In genomic region chr3:126488205-126488604, GRCh38 we compare ENCODE assay signal across 26 cellular contexts. TPM values are rescaled to one million over a fixed set of nuclear protein-coding genes. Genes with fewer than 3 reads are reported as not detected.
DNase-seq lines count a peak whose midpoint lies in the region; ATAC-seq and TF ChIP-seq lines count a peak whose summit lies in the region.
"Had no signal": no experiment of that assay in that cellular context is flagged by ENCODE, and none has a peak within 500 bp of the region (broad histone marks: within the 10 kb centered on the region; RNA-seq: fewer than 3 reads in every experiment).

No MANE protein-coding gene starts in this region.

- peak overlapping the region; percentile 64 for H2BK12ac ChIP-seq in neuronal stem cell (ENCODE audit: low read length)

- no peaks in the 10 kb centered on the region for H3K79me2 ChIP-seq in Loucy (ENCODE audit: insufficient read depth, low read length)

- no peaks in the 10 kb centered on the region for H3F3A ChIP-seq in Loucy (ENCODE audit: low read depth)

- H3K4me1 Mint-ChIP-seq in effector memory CD8-positive, alpha-beta T cell (ENCODE audit: low read depth in 2 of 2) = peaks cover 5 to 10% of the 10 kb centered on the region in 2 donors
- H3K4me1 Mint-ChIP-seq in glutamatergic neuron (ENCODE audit: low read depth, unreplicated experiment) = peaks cover 29% of the 10 kb centered on the region
- H3K4me1 Mint-ChIP-seq: stimulated activated memory B cell treated with anti-CD40 and anti-IgM and Interleukin-4, amounts not matched to agents 10 μg/mL and 1 μg/mL and 100 μg/mL, for 72 hours had no signal

- no peak overlapping the region for H3K4me3 Mint-ChIP-seq in effector memory CD8-positive, alpha-beta T cell
- no peak overlapping the region for H3K4me3 Mint-ChIP-seq in glutamatergic neuron (ENCODE audit: unreplicated experiment)
- H3K4me3 Mint-ChIP-seq: activated CD8-positive, alpha-beta T cell treated with anti-CD3 and anti-CD28 coated beads for 36 hours; activated naive CD8-positive, alpha-beta T cell treated with anti-CD3 and anti-CD28 coated beads, Interleukin-2, amount 10 ng/mL, durations not matched to agents 7 days and 5 days; central memory CD8-positive, alpha-beta T cell; stimulated activated memory B cell treated with anti-CD40 and anti-IgM and Interleukin-4, amounts not matched to agents 10 μg/mL and 1 μg/mL and 100 μg/mL, for 72 hours had no signal

- H2BK15ac ChIP-seq in neuronal stem cell (ENCODE audit: low read length) = peak overlapping the region; percentile 8

- H4K91ac ChIP-seq in neuronal stem cell (ENCODE audit: low read depth, low read length, poor library complexity) = no peak overlapping the region

- H2AK5ac ChIP-seq in neuronal stem cell (ENCODE audit: low read depth, low read length) = peak overlapping the region; percentile 47

- H3K27me3 Mint-ChIP-seq in effector memory CD8-positive, alpha-beta T cell = no peaks in the 10 kb centered on the region
- peaks cover 2% of the 10 kb centered on the region for H3K27me3 Mint-ChIP-seq in glutamatergic neuron (ENCODE audit: unreplicated experiment)
- H3K27me3 Mint-ChIP-seq: activated CD8-positive, alpha-beta T cell treated with anti-CD3 and anti-CD28 coated beads for 36 hours; activated naive CD8-positive, alpha-beta T cell treated with anti-CD3 and anti-CD28 coated beads, Interleukin-2, amount 10 ng/mL, durations not matched to agents 7 days and 5 days; central memory CD8-positive, alpha-beta T cell; stimulated activated memory B cell treated with anti-CD40 and anti-IgM and Interleukin-4, amounts not matched to agents 10 μg/mL and 1 μg/mL and 100 μg/mL, for 72 hours had no signal

- no peak overlapping the region for H3K27ac ChIP-seq in neuronal stem cell (replicated peaks; ENCODE audit: low read length)
- H3K27ac ChIP-seq: suprapubic skin had no signal

- H3K9me3 ChIP-seq in Loucy (ENCODE audit: insufficient read depth, low read depth, low read length) = no peaks in the 10 kb centered on the region
- no peaks in the 10 kb centered on the region for H3K9me3 ChIP-seq in neuronal stem cell (replicated peaks in 1 of 2; ENCODE audit: control insufficient read depth in 2 of 2, insufficient read depth in 1 of 2, low read depth in 1 of 2, low read length in 2 of 2)
- H3K9me3 ChIP-seq: heart left ventricle, suprapubic skin had no signal

- H2AFZ ChIP-seq in Loucy (ENCODE audit: low read length) = no peak overlapping the region
- H2AFZ ChIP-seq in neuronal stem cell (ENCODE audit: low read length) = no peak overlapping the region

- H3K4me3 ChIP-seq in Loucy (ENCODE audit: low read length, poor library complexity, severe bottlenecking) = peak overlapping the region; percentile 55
- H3K4me3 ChIP-seq in WI38 (ENCODE audit: low read depth, low read length) = no peak overlapping the region
- peak overlapping the region in 1 of 2 donors; percentile 14 for H3K4me3 ChIP-seq in neuronal stem cell (ENCODE audit: low read length in 2 of 2)
- H3K4me3 ChIP-seq: heart left ventricle, suprapubic skin had no signal

- peak; percentile 41 for DNase-seq in DMS 273 (lab: John Stamatoyannopoulos, UW; ENCODE audit: unreplicated experiment)
- no peak for DNase-seq in DMS 273 treated with DMSO at 0.1 percent for 48 hours (lab: John Stamatoyannopoulos, UW)
- DNase-seq in neuronal stem cell (ENCODE audit: low spot score) = no peak
- DNase-seq in amniotic stem cell (lab: John Stamatoyannopoulos, UW) = no peak
- DNase-seq in effector memory CD8-positive, alpha-beta T cell = no peak
- no peak for DNase-seq in glutamatergic neuron
- DNase-seq: 8988T; activated CD8-positive, alpha-beta T cell treated with anti-CD3 and anti-CD28 coated beads for 36 hours; activated naive CD8-positive, alpha-beta T cell treated with anti-CD3 and anti-CD28 coated beads, Interleukin-2, amount 10 ng/mL, durations not matched to agents 7 days and 5 days; DMS79 treated with DMSO at 0.1 percent for 48 hours; mesenchymal stem cell; NCI-H146; NCI-H526; stimulated activated CD4-positive, alpha-beta T cell treated with anti-CD3 and anti-CD28 coated beads, Interleukin-2, amount 100 ng/mL, for 48 hours had no signal

- H3K9me3 Mint-ChIP-seq in effector memory CD8-positive, alpha-beta T cell = no peaks in the 10 kb centered on the region
- H3K9me3 Mint-ChIP-seq in glutamatergic neuron (ENCODE audit: unreplicated experiment) = peaks cover 1% of the 10 kb centered on the region
- H3K9me3 Mint-ChIP-seq: activated CD8-positive, alpha-beta T cell treated with anti-CD3 and anti-CD28 coated beads for 36 hours; activated naive CD8-positive, alpha-beta T cell treated with anti-CD3 and anti-CD28 coated beads, Interleukin-2, amount 10 ng/mL, durations not matched to agents 7 days and 5 days; central memory CD8-positive, alpha-beta T cell; stimulated activated memory B cell treated with anti-CD40 and anti-IgM and Interleukin-4, amounts not matched to agents 10 μg/mL and 1 μg/mL and 100 μg/mL, for 72 hours had no signal

- H3K36me3 ChIP-seq in Loucy (ENCODE audit: insufficient read depth, low read length) (no peaks in the 10 kb centered on the region), neuronal stem cell (replicated peaks in 1 of 2; ENCODE audit: control insufficient read depth in 2 of 2, insufficient read depth in 2 of 2, low read length in 2 of 2) (no peaks in the 10 kb centered on the region)
- H3K36me3 ChIP-seq: heart left ventricle, suprapubic skin had no signal

- no peak overlapping the region for H3K4ac ChIP-seq in neuronal stem cell (ENCODE audit: low read length)

- no peak overlapping the region for H3K27ac Mint-ChIP-seq in effector memory CD8-positive, alpha-beta T cell
- H3K27ac Mint-ChIP-seq in glutamatergic neuron (ENCODE audit: unreplicated experiment) = no peak overlapping the region
- H3K27ac Mint-ChIP-seq: activated CD8-positive, alpha-beta T cell treated with anti-CD3 and anti-CD28 coated beads for 36 hours; stimulated activated memory B cell treated with anti-CD40 and anti-IgM and Interleukin-4, amounts not matched to agents 10 μg/mL and 1 μg/mL and 100 μg/mL, for 72 hours had no signal

- H3K4me1 ChIP-seq in Loucy (ENCODE audit: insufficient read depth, low read length, poor library complexity, severe bottlenecking) (peaks cover 56% of the 10 kb centered on the region), neuronal stem cell (ENCODE audit: control insufficient read depth in 2 of 2, insufficient read depth in 1 of 2, low read depth in 1 of 2, low read length in 2 of 2) (peaks cover 0 to 13% of the 10 kb centered on the region in 2 donors)

- no peaks in the 10 kb centered on the region for H3K79me1 ChIP-seq in neuronal stem cell (ENCODE audit: low read depth, low read length)

- no peaks in the 10 kb centered on the region for H4K20me1 ChIP-seq in Loucy (ENCODE audit: insufficient read depth, low read length, poor library complexity, severe bottlenecking)

- H3K4me2 ChIP-seq in Loucy (ENCODE audit: low read depth, low read length, poor library complexity, severe bottlenecking) (peak overlapping the region; percentile 75), neuronal stem cell (ENCODE audit: insufficient read depth, low read length, poor library complexity, severe bottlenecking) (no peak overlapping the region)

- TF ChIP-seq CTCF in Loucy (conservative IDR thresholded peaks at IDR 0.05; ENCODE audit: low read length) (peak; percentile 44), WI38 (IDR thresholded peaks at IDR 0.05; ENCODE audit: low read depth, low read length) (0 out of 2 replicates have a peak, but pooled peaks have one; percentile 5), glutamatergic neuron (IDR thresholded peaks at IDR 0.05; ENCODE audit: partially characterized antibody, unreplicated experiment) (no peak)

- H3K36me3 Mint-ChIP-seq in effector memory CD8-positive, alpha-beta T cell (ENCODE audit: insufficient read depth) = peaks cover 5% of the 10 kb centered on the region
- H3K36me3 Mint-ChIP-seq in glutamatergic neuron (ENCODE audit: unreplicated experiment) = no peaks in the 10 kb centered on the region
- H3K36me3 Mint-ChIP-seq: activated naive CD8-positive, alpha-beta T cell treated with anti-CD3 and anti-CD28 coated beads, Interleukin-2, amount 10 ng/mL, durations not matched to agents 7 days and 5 days; stimulated activated memory B cell treated with anti-CD40 and anti-IgM and Interleukin-4, amounts not matched to agents 10 μg/mL and 1 μg/mL and 100 μg/mL, for 72 hours had no signal

- H3K9ac ChIP-seq in Loucy (ENCODE audit: low read depth, low read length, poor library complexity, severe bottlenecking) (peak overlapping the region; percentile 77), neuronal stem cell (ENCODE audit: low read depth, low read length, poor library complexity) (no peak overlapping the region)

- peak overlapping the region; percentile 73 for H3K18ac ChIP-seq in neuronal stem cell (ENCODE audit: low read length)

- no peak overlapping the region for H2BK120ac ChIP-seq in neuronal stem cell (ENCODE audit: low read depth, low read length)

- H3K27me3 ChIP-seq in Loucy (ENCODE audit: insufficient read depth, low read length, poor library complexity, severe bottlenecking) = no peaks in the 10 kb centered on the region
- peaks cover 0 to 33% (median 0%) of the 10 kb centered on the region in 3 experiments for H3K27me3 ChIP-seq in neuronal stem cell (ENCODE audit: control insufficient read depth in 3 of 3, insufficient read depth in 3 of 3, low read depth in 1 of 3, low read length in 3 of 3)
- H3K27me3 ChIP-seq: heart left ventricle, suprapubic skin had no signal

- WGBS in neuronal stem cell (ENCODE audit: extremely low coverage in 2 of 2, insufficient read length in 2 of 2, insufficient replicate concordance in 1 of 2), 2 donors = no CpG with 5 or more reads among the region's 14 CpGs

- H3K14ac ChIP-seq in neuronal stem cell (ENCODE audit: low read length) = peak overlapping the region; percentile 72

- H4K8ac ChIP-seq in neuronal stem cell (ENCODE audit: low read depth, low read length) = no peak overlapping the region

- no peak for ATAC-seq in effector memory CD8-positive, alpha-beta T cell (replicated peaks)
- ATAC-seq: activated CD8-positive, alpha-beta T cell treated with anti-CD3 and anti-CD28 coated beads for 36 hours; heart left ventricle; stimulated activated memory B cell treated with anti-CD40 and anti-IgM and Interleukin-4, amounts not matched to agents 10 μg/mL and 1 μg/mL and 100 μg/mL, for 72 hours had no signal

- no peaks in the 10 kb centered on the region for H3K9me2 ChIP-seq in Loucy (replicated peaks; ENCODE audit: low read depth, low read length)

- no peak overlapping the region for H2BK5ac ChIP-seq in neuronal stem cell (ENCODE audit: low read length)

- no peak overlapping the region for H3K23ac ChIP-seq in neuronal stem cell (ENCODE audit: low read depth, low read length, poor library complexity)

RNA-seq across cellular contexts. Expression of gene ZXDC, which starts 12.5 kb away (rescaled TPM):
- 9.3 TPM for polyA plus RNA-seq in neuronal stem cell (2013, experiment 1 of 2)
- 9.8 TPM for polyA plus RNA-seq in neuronal stem cell (2013, experiment 2 of 2)
- 39.5 TPM for total RNA-seq in glutamatergic neuron (ENCODE audit: unreplicated experiment)

RNA-seq across cellular contexts. Expression of gene UROC1, which starts 29.4 kb away (rescaled TPM):
- polyA plus RNA-seq in neuronal stem cell (2013, experiment 1 of 2) = not detected
- polyA plus RNA-seq in neuronal stem cell (2013, experiment 2 of 2) = 0.03 TPM
- total RNA-seq in glutamatergic neuron (ENCODE audit: unreplicated experiment) = not detected
- total RNA-seq: activated CD8-positive, alpha-beta T cell treated with anti-CD3 and anti-CD28 coated beads for 36 hours; activated naive CD8-positive, alpha-beta T cell treated with anti-CD3 and anti-CD28 coated beads, Interleukin-2, amount 10 ng/mL, durations not matched to agents 7 days and 5 days; dermis microvascular lymphatic vessel endothelial cell; endothelial cell of umbilical vein; heart left ventricle; MCF 10A; omental fat pad; suprapubic skin; T-helper 2 cell treated with Interferon-gamma antibody and Interleukin-4, amounts not matched to agents 100 ng/mL and 5 ng/mL, for 36 hours; ureter had no signal
- polyA plus RNA-seq: endothelial cell of umbilical vein, heart left ventricle had no signal

RNA-seq across cellular contexts. Expression of gene CHST13, which starts 35.8 kb away (rescaled TPM):
- polyA plus RNA-seq in neuronal stem cell (2013, experiment 1 of 2) = 1.4 TPM
- 1.6 TPM for polyA plus RNA-seq in neuronal stem cell (2013, experiment 2 of 2)
- total RNA-seq in glutamatergic neuron (ENCODE audit: unreplicated experiment) = not detected
- total RNA-seq: activated CD8-positive, alpha-beta T cell treated with anti-CD3 and anti-CD28 coated beads for 36 hours; dermis microvascular lymphatic vessel endothelial cell; endothelial cell of umbilical vein; MCF 10A; suprapubic skin; T-helper 2 cell treated with Interferon-gamma antibody and Interleukin-4, amounts not matched to agents 100 ng/mL and 5 ng/mL, for 36 hours; ureter had no signal
